17 cellular contexts compared by ENCODE assay signal in the genomic region with DNA sequence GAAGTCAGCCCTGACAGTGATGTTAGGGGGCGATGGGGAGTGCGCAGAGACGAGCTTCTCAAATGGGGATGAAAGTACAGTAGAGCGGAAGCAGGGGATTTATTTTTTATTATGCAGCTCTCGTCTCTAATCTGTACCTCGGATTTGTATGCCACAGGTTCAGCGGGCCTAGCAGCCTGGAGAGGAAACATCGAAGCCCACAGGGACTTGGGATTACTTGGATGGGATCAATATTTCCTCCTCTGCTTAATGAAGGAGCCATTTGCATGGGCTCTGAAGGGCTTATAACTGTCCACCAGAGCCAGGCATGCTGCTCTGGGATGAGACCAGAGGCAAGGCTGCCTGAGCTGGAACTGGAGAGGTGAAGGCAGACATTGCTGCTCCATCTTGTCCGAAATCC.
DNase-seq lines count a peak whose midpoint lies in the region; ATAC-seq, FAIRE-seq and TF ChIP-seq lines count a peak whose summit lies in the region.
"Had no signal": no experiment of that assay in that cellular context is flagged by ENCODE, and none has a peak within 500 bp of the region (broad histone marks: within the 10 kb centered on the region; RNA-seq: fewer than 3 reads in every experiment).

No MANE protein-coding gene starts in this region.

- H3K4me1 Mint-ChIP-seq in stimulated activated effector memory CD8-positive, alpha-beta T cell treated with anti-CD3 and anti-CD28 coated beads, Interleukin-12 subunit alpha, Interleukin-12 subunit beta, amount 100 ng/mL, for 72 hours = peaks cover 20% of the 10 kb centered on the region

- no peak overlapping the region for H3K27ac Mint-ChIP-seq in stimulated activated effector memory CD8-positive, alpha-beta T cell treated with anti-CD3 and anti-CD28 coated beads, Interleukin-12 subunit alpha, Interleukin-12 subunit beta, amount 100 ng/mL, for 72 hours
- H3K27ac Mint-ChIP-seq: CD4-positive, alpha-beta T cell had no signal

- no peak overlapping the region for H3K4me3 Mint-ChIP-seq in stimulated activated effector memory CD8-positive, alpha-beta T cell treated with anti-CD3 and anti-CD28 coated beads, Interleukin-12 subunit alpha, Interleukin-12 subunit beta, amount 100 ng/mL, for 72 hours
- H3K4me3 Mint-ChIP-seq: CD4-positive, alpha-beta T cell had no signal

- H3K9me3 Mint-ChIP-seq in stimulated activated effector memory CD8-positive, alpha-beta T cell treated with anti-CD3 and anti-CD28 coated beads, Interleukin-12 subunit alpha, Interleukin-12 subunit beta, amount 100 ng/mL, for 72 hours = no peaks in the 10 kb centered on the region
- H3K9me3 Mint-ChIP-seq: CD4-positive, alpha-beta T cell had no signal

- DNase-seq in D721Med (ENCODE audit: insufficient read length, low spot score) (peak; percentile 88), NCI-H82 (lab: John Stamatoyannopoulos, UW) (peak; percentile 92), mesenteric fat pad (ENCODE audit: low spot score) (peak; percentile 33), NCI-H1436 (lab: John Stamatoyannopoulos, UW) (no peak), GM19238 (ENCODE audit: insufficient read length, low spot score) (no peak)
- DNase-seq in activated CD4-positive, alpha-beta T cell treated with anti-CD3 and anti-CD28 coated beads for 1 hour = no peak
- DNase-seq in stimulated activated effector memory CD8-positive, alpha-beta T cell treated with anti-CD3 and anti-CD28 coated beads, Interleukin-12 subunit alpha, Interleukin-12 subunit beta, amount 100 ng/mL, for 72 hours (ENCODE audit: low spot score in 2 of 2) = no peak
- DNase-seq: ACHN; BE2C; CD4-positive, alpha-beta T cell; GM23248; IMR-90 had no signal

- ATAC-seq in stimulated activated effector memory CD8-positive, alpha-beta T cell treated with anti-CD3 and anti-CD28 coated beads, Interleukin-12 subunit alpha, Interleukin-12 subunit beta, amount 100 ng/mL, for 72 hours = no peak
- ATAC-seq: K562 had no signal

- H3K36me3 Mint-ChIP-seq in stimulated activated effector memory CD8-positive, alpha-beta T cell treated with anti-CD3 and anti-CD28 coated beads, Interleukin-12 subunit alpha, Interleukin-12 subunit beta, amount 100 ng/mL, for 72 hours = peaks cover 9% of the 10 kb centered on the region

- peak; percentile 92 for FAIRE-seq in D721Med (lab: Jason Lieb, UNC)
- FAIRE-seq: A204.1, G401.6, GM12891, HTR-8/SVneo, K562 had no signal

- peak; percentile 24 for TF ChIP-seq CTCF in D721Med (IDR thresholded peaks at IDR 0.05; ENCODE audit: insufficient read depth, missing control alignments)

Comparison
In these comparisons a context has a peak if more than half of its experiments do, and no peak if none do; other contexts are left out.
1. DNase-seq: peak in D721Med (single experiment), NCI-H82 (single experiment) and mesenteric fat pad (single experiment); none in NCI-H1436 (single experiment), GM19238 (single experiment), activated CD4-positive, alpha-beta T cell treated with anti-CD3 and anti-CD28 coated beads for 1 hour (single experiment) and stimulated activated effector memory CD8-positive, alpha-beta T cell treated with anti-CD3 and anti-CD28 coated beads, Interleukin-12 subunit alpha, Interleukin-12 subunit beta, amount 100 ng/mL, for 72 hours (0 of 2).